27 cellular contexts compared by ENCODE assay signal in the genomic region with DNA sequence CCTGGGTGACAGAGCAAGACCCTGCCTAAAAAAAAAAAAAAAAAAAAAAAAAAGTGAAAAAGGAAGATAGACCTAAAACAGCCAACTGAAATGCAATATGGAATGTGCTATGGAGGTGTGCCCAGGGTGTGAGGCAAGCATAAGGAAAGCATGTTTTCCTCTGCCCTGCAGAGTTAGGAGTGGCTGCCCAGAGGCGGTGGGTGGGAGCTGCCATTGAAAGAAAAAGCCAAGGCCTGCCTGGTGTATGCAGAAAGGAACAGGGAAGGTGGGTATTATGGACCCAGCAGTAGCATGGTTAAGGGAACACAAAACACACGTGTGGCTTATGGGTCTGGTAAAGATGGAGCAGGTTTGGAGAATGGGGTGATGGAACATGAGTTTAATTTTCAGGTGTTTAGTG. TPM values are rescaled to one million over a fixed set of nuclear protein-coding genes. Genes with fewer than 3 reads are reported as not detected.
DNase-seq lines count a peak whose midpoint lies in the region; ATAC-seq and TF ChIP-seq lines count a peak whose summit lies in the region.
"Had no signal": no experiment of that assay in that cellular context is flagged by ENCODE, and none has a peak within 500 bp of the region (broad histone marks: within the 10 kb centered on the region; RNA-seq: fewer than 3 reads in every experiment).

No MANE protein-coding gene starts in this region.

- TF ChIP-seq POLR2A in gastroesophageal sphincter (IDR thresholded peaks at IDR 0.05): no peak

- H3K4me3 ChIP-seq in gastroesophageal sphincter: no peak overlapping the region
- no peak overlapping the region for H3K4me3 ChIP-seq in HAP-1
- H3K4me3 ChIP-seq: K562, Peyer's patch had no signal

- H3K27ac Mint-ChIP-seq in activated CD4-positive, alpha-beta T cell treated with anti-CD3 and anti-CD28 coated beads, Interleukin-2, amount 10 ng/mL, durations not matched to agents 7 days and 5 days: peak overlapping the region; percentile 58
- no peak overlapping the region for H3K27ac Mint-ChIP-seq in natural killer cell treated with Interleukin-12 subunit alpha and Interleukin-12 subunit beta and Interleukin-15 and Interleukin-18, amount 100 ng/mL, for 72 hours

- CTCF ChIA-PET in activated CD4-positive, alpha-beta T cell treated with anti-CD3 and anti-CD28 coated beads, Interleukin-2, amount 10 ng/mL, durations not matched to agents 7 days and 5 days (lab: Charles Lee): interaction anchor here (1.4 kb wide), 1 partner anchor 10 kb away, joined by 5 read pairs; no protein-coding TSS in a partner anchor

- peak; percentile 70 for ATAC-seq in esophagus mucosa
- no peak for ATAC-seq in natural killer cell treated with Interleukin-12 subunit alpha and Interleukin-12 subunit beta and Interleukin-15 and Interleukin-18, amount 100 ng/mL, for 72 hours
- ATAC-seq in gastroesophageal sphincter: no peak
- ATAC-seq: HepG2, K562 had no signal

- no peaks in the 10 kb centered on the region for H3K9me3 ChIP-seq in KOPT-K1 (ENCODE audit: insufficient read depth, low read length, poor library complexity, severe bottlenecking)
- no peaks in the 10 kb centered on the region for H3K9me3 ChIP-seq in gastroesophageal sphincter
- no peaks in the 10 kb centered on the region for H3K9me3 ChIP-seq in HAP-1
- H3K9me3 ChIP-seq: Peyer's patch had no signal

- peak overlapping the region; percentile 24 for H3K27ac ChIP-seq in KOPT-K1 (ENCODE audit: low read depth, low read length, poor library complexity, severe bottlenecking)
- H3K27ac ChIP-seq in gastroesophageal sphincter: no peak overlapping the region
- H3K27ac ChIP-seq: 22Rv1, HL-60, Peyer's patch had no signal

- no peaks in the 10 kb centered on the region for H3K36me3 Mint-ChIP-seq in activated CD4-positive, alpha-beta T cell treated with anti-CD3 and anti-CD28 coated beads, Interleukin-2, amount 10 ng/mL, durations not matched to agents 7 days and 5 days (ENCODE audit: low read depth)
- H3K36me3 Mint-ChIP-seq in natural killer cell treated with Interleukin-12 subunit alpha and Interleukin-12 subunit beta and Interleukin-15 and Interleukin-18, amount 100 ng/mL, for 72 hours: peaks cover 22% of the 10 kb centered on the region

- H3K36me3 ChIP-seq in KOPT-K1 (ENCODE audit: insufficient read depth, low read length): no peaks in the 10 kb centered on the region
- no peaks in the 10 kb centered on the region for H3K36me3 ChIP-seq in gastroesophageal sphincter
- no peaks in the 10 kb centered on the region for H3K36me3 ChIP-seq in HAP-1 (replicated peaks)
- H3K36me3 ChIP-seq: Peyer's patch had no signal

- H3K4me3 Mint-ChIP-seq in activated CD4-positive, alpha-beta T cell treated with anti-CD3 and anti-CD28 coated beads, Interleukin-2, amount 10 ng/mL, durations not matched to agents 7 days and 5 days: no peak overlapping the region
- H3K4me3 Mint-ChIP-seq in natural killer cell treated with Interleukin-12 subunit alpha and Interleukin-12 subunit beta and Interleukin-15 and Interleukin-18, amount 100 ng/mL, for 72 hours: peak overlapping the region; percentile 56

- DNase-seq in activated CD4-positive, alpha-beta T cell treated with anti-CD3 and anti-CD28 coated beads, Interleukin-2, amount 10 ng/mL, durations not matched to agents 7 days and 5 days: no peak
- no peak for DNase-seq in activated CD4-positive, alpha-beta T cell treated with anti-CD3 and anti-CD28 coated beads for 1 hour
- no peak for DNase-seq in natural killer cell treated with Interleukin-12 subunit alpha and Interleukin-12 subunit beta and Interleukin-15 and Interleukin-18, amount 100 ng/mL, for 72 hours (ENCODE audit: low spot score)
- DNase-seq in HAP-1 (ENCODE audit: low spot score in 2 of 2) (no peak), NOMO-1 (lab: John Stamatoyannopoulos, UW; ENCODE audit: unreplicated experiment in 2 of 2) (no peak)
- DNase-seq: AML-193; C1 segment of cervical spinal cord; COR-L47; DMS 273 treated with DMSO at 0.1 percent for 48 hours; DMS79 treated with DMSO at 0.1 percent for 48 hours; NCI-H1105; NCI-H146; NCI-H2029; NCI-H226; NCI-H510A treated with DMSO at 0.1 percent for 48 hours; NCI-H774; NK-92 treated with Interleukin-12 subunit alpha and Interleukin-12 subunit beta, amount 100 ng/mL, for 24 hours; Peyer's patch had no signal

- WGBS in gastroesophageal sphincter (ENCODE audit: low coverage in 1 of 2), 2 donors: 91% methylated on average over 2 of the region's 2 CpGs

- H3K27me3 ChIP-seq in gastroesophageal sphincter (peaks cover 4% of the 10 kb centered on the region), HAP-1 (ENCODE audit: low read depth) (no peaks in the 10 kb centered on the region)
- H3K27me3 ChIP-seq: Peyer's patch had no signal

- H3K27me3 Mint-ChIP-seq in activated CD4-positive, alpha-beta T cell treated with anti-CD3 and anti-CD28 coated beads, Interleukin-2, amount 10 ng/mL, durations not matched to agents 7 days and 5 days: no peaks in the 10 kb centered on the region
- H3K27me3 Mint-ChIP-seq in natural killer cell treated with Interleukin-12 subunit alpha and Interleukin-12 subunit beta and Interleukin-15 and Interleukin-18, amount 100 ng/mL, for 72 hours: no peaks in the 10 kb centered on the region

- TF ChIP-seq EP300 in gastroesophageal sphincter (IDR thresholded peaks at IDR 0.05): no peak

- no peaks in the 10 kb centered on the region for H3K9me3 Mint-ChIP-seq in activated CD4-positive, alpha-beta T cell treated with anti-CD3 and anti-CD28 coated beads, Interleukin-2, amount 10 ng/mL, durations not matched to agents 7 days and 5 days
- H3K9me3 Mint-ChIP-seq in natural killer cell treated with Interleukin-12 subunit alpha and Interleukin-12 subunit beta and Interleukin-15 and Interleukin-18, amount 100 ng/mL, for 72 hours: no peaks in the 10 kb centered on the region

- in situ Hi-C loops in HAP-1 (cut with MboI; ENCODE audit: low sequenced_read_pairs): no loop called here

- POLR2A ChIA-PET in activated CD4-positive, alpha-beta T cell treated with anti-CD3 and anti-CD28 coated beads, Interleukin-2, amount 10 ng/mL, durations not matched to agents 7 days and 5 days (lab: Charles Lee): no interaction called here

- no peak for TF ChIP-seq CTCF in gastroesophageal sphincter (IDR thresholded peaks at IDR 0.05)

- H3K4me1 Mint-ChIP-seq in activated CD4-positive, alpha-beta T cell treated with anti-CD3 and anti-CD28 coated beads, Interleukin-2, amount 10 ng/mL, durations not matched to agents 7 days and 5 days: peaks cover 2% of the 10 kb centered on the region
- peaks cover 42 to 44% of the 10 kb centered on the region in 2 donors for H3K4me1 Mint-ChIP-seq in natural killer cell treated with Interleukin-12 subunit alpha and Interleukin-12 subunit beta and Interleukin-15 and Interleukin-18, amount 100 ng/mL, for 72 hours (ENCODE audit: low read depth in 2 of 2)

- no peaks in the 10 kb centered on the region for H3K4me1 ChIP-seq in gastroesophageal sphincter
- H3K4me1 ChIP-seq in HAP-1: no peaks in the 10 kb centered on the region

RNA-seq across cellular contexts. Expression of gene CD244, which starts 8.9 kb away (rescaled TPM):
- 1 to 10 TPM; 1.8 to 2.1 TPM for total RNA-seq in activated CD4-positive, alpha-beta T cell treated with anti-CD3 and anti-CD28 coated beads, Interleukin-2, amount 10 ng/mL, durations not matched to agents 7 days and 5 days
- total RNA-seq in esophagus mucosa: 0.56 TPM
- 10 to 100 TPM; 36.6 to 64.4 TPM for total RNA-seq in natural killer cell treated with Interleukin-12 subunit alpha and Interleukin-12 subunit beta and Interleukin-15 and Interleukin-18, amount 100 ng/mL, for 72 hours
- total RNA-seq in gastroesophageal sphincter: under 1 TPM in 3 of 4 donors, not detected in 1; 0.15 to 0.47 (median 0.27) TPM
- total RNA-seq: HT-29, K562, OCI-LY7 had no signal

RNA-seq across cellular contexts. Expression of gene ITLN1, which starts 31.2 kb away (rescaled TPM):
- not detected for total RNA-seq in activated CD4-positive, alpha-beta T cell treated with anti-CD3 and anti-CD28 coated beads, Interleukin-2, amount 10 ng/mL, durations not matched to agents 7 days and 5 days
- total RNA-seq in esophagus mucosa (not detected), gastroesophageal sphincter (1 to 10 TPM in 1 of 4 donors, under 1 TPM in 1, not detected in 2; 0.46 to 1.9 TPM)
- total RNA-seq in natural killer cell treated with Interleukin-12 subunit alpha and Interleukin-12 subunit beta and Interleukin-15 and Interleukin-18, amount 100 ng/mL, for 72 hours: not detected
- total RNA-seq: HepG2, HT-29, K562, OCI-LY7 had no signal

RNA-seq across cellular contexts. Expression of gene LY9, which starts 57.8 kb away (rescaled TPM):
- total RNA-seq in activated CD4-positive, alpha-beta T cell treated with anti-CD3 and anti-CD28 coated beads, Interleukin-2, amount 10 ng/mL, durations not matched to agents 7 days and 5 days: 10 to 100 TPM; 45.9 to 49.0 TPM
- total RNA-seq in esophagus mucosa (0.20 TPM), gastroesophageal sphincter (1 to 10 TPM in 1 of 4 donors, under 1 TPM in 2, not detected in 1; 0.27 to 2.4 (median 0.62) TPM)
- total RNA-seq in natural killer cell treated with Interleukin-12 subunit alpha and Interleukin-12 subunit beta and Interleukin-15 and Interleukin-18, amount 100 ng/mL, for 72 hours: 1 to 10 TPM in 1 of 2 donors, under 1 TPM in 1; 0.92 to 1.2 TPM
- total RNA-seq: HepG2, HT-29, K562 had no signal

Comparison
In these comparisons a context has a peak if more than half of its experiments do, and no peak if none do; other contexts are left out.
1. RNA of gene CD244, which starts 8.9 kb away (total RNA-seq): 36.6 to 64.4 TPM in natural killer cell treated with Interleukin-12 subunit alpha and Interleukin-12 subunit beta and Interleukin-15 and Interleukin-18, amount 100 ng/mL, for 72 hours; 1.8 to 2.1 TPM in activated CD4-positive, alpha-beta T cell treated with anti-CD3 and anti-CD28 coated beads, Interleukin-2, amount 10 ng/mL, durations not matched to agents 7 days and 5 days, 0.56 TPM in esophagus mucosa (single experiment) and 0.15 to 0.47 TPM in gastroesophageal sphincter; every median in the first group is over 10 times any median in the second.
2. RNA of gene LY9, which starts 57.8 kb away (total RNA-seq): 45.9 to 49.0 TPM in activated CD4-positive, alpha-beta T cell treated with anti-CD3 and anti-CD28 coated beads, Interleukin-2, amount 10 ng/mL, durations not matched to agents 7 days and 5 days; 0.92 to 1.2 TPM in natural killer cell treated with Interleukin-12 subunit alpha and Interleukin-12 subunit beta and Interleukin-15 and Interleukin-18, amount 100 ng/mL, for 72 hours, 0.27 to 2.4 TPM in gastroesophageal sphincter and 0.20 TPM in esophagus mucosa (single experiment); every median in the first group is over 10 times any median in the second.